Comparison of ENCODE assay signal across 22 cellular contexts in the genomic region with DNA sequence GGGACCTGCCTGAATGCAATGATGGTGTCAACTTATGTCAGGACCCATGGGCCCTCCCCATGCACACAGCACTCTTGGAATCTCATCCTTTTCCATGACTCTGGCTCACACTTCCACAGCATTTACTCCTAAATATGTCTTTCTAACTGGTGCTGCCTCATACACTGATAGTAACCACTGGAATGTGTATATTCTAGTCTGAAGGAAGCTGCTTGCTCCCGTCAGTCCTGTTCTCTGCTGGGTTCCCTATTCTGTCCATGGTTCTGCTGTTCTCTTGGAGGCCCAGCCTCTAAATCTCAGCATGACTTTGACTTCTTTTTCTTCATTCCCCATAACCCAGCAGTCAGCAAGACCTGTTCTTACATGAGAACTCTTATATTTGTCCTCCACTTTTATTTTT.
DNase-seq lines count a peak whose midpoint lies in the region; ATAC-seq and TF ChIP-seq lines count a peak whose summit lies in the region.
"Had no signal": no experiment of that assay in that cellular context is flagged by ENCODE, and none has a peak within 500 bp of the region (broad histone marks: within the 10 kb centered on the region; RNA-seq: fewer than 3 reads in every experiment).

No MANE protein-coding gene starts in this region.

- H3K4me3 ChIP-seq in fibroblast of villous mesenchyme (ENCODE audit: low read depth, low read length): no peak overlapping the region
- no peak overlapping the region for H3K4me3 ChIP-seq in effector memory CD4-positive, alpha-beta T cell (ENCODE audit: insufficient read depth, low read depth, low read length, poor library complexity, severe bottlenecking)
- H3K4me3 ChIP-seq in CD8-positive, alpha-beta T cell (ENCODE audit: low read depth, low read length): no peak overlapping the region
- H3K4me3 ChIP-seq: ascending aorta, HAP-1, suprapubic skin had no signal

- no peaks in the 10 kb centered on the region for H3K4me1 Mint-ChIP-seq in progenitor cell of endocrine pancreas (ENCODE audit: low read depth)
- no peaks in the 10 kb centered on the region for H3K4me1 Mint-ChIP-seq in CD8-positive, alpha-beta T cell (ENCODE audit: low read depth)
- H3K4me1 Mint-ChIP-seq: activated naive CD4-positive, alpha-beta T cell treated with anti-CD3 and anti-CD28 coated beads, Interleukin-2, amount 10 ng/mL, durations not matched to agents 7 days and 5 days; CD4-positive, CD25-positive, alpha-beta regulatory T cell; natural killer cell; stimulated activated effector memory CD8-positive, alpha-beta T cell treated with anti-CD3 and anti-CD28 coated beads, Interleukin-12 subunit alpha, Interleukin-12 subunit beta, amount 100 ng/mL, for 72 hours had no signal

- H3K9me3 ChIP-seq in effector memory CD4-positive, alpha-beta T cell (ENCODE audit: control insufficient read depth, low read length): no peaks in the 10 kb centered on the region
- no peaks in the 10 kb centered on the region for H3K9me3 ChIP-seq in CD8-positive, alpha-beta T cell (ENCODE audit: low read length)
- H3K9me3 ChIP-seq: ascending aorta, HAP-1, suprapubic skin had no signal

- peaks cover 2% of the 10 kb centered on the region for H3K27me3 Mint-ChIP-seq in progenitor cell of endocrine pancreas
- H3K27me3 Mint-ChIP-seq in CD8-positive, alpha-beta T cell (ENCODE audit: low read depth): no peaks in the 10 kb centered on the region
- H3K27me3 Mint-ChIP-seq: activated naive CD4-positive, alpha-beta T cell treated with anti-CD3 and anti-CD28 coated beads, Interleukin-2, amount 10 ng/mL, durations not matched to agents 7 days and 5 days; CD4-positive, CD25-positive, alpha-beta regulatory T cell had no signal

- TF ChIP-seq CTCF in VCaP (conservative IDR thresholded peaks at IDR 0.05) (no peak), fibroblast of villous mesenchyme (IDR thresholded peaks at IDR 0.05; ENCODE audit: insufficient read depth, low read depth, low read length) (no peak), progenitor cell of endocrine pancreas (IDR thresholded peaks at IDR 0.05; ENCODE audit: unreplicated experiment) (no peak)
- TF ChIP-seq CTCF in CD8-positive, alpha-beta T cell (IDR thresholded peaks at IDR 0.05): no peak

- POLR2A ChIA-PET in CD8-positive, alpha-beta T cell (lab: Charles Lee): no interaction called here

- intact Hi-C loops in CD8-positive, alpha-beta T cell (cut with DNase I, micrococcal nuclease): no loop called here

- no peaks in the 10 kb centered on the region for H3K9me3 Mint-ChIP-seq in progenitor cell of endocrine pancreas (ENCODE audit: low read depth)
- no peaks in the 10 kb centered on the region for H3K9me3 Mint-ChIP-seq in CD8-positive, alpha-beta T cell

- CTCF ChIA-PET in CD8-positive, alpha-beta T cell (lab: Charles Lee): no interaction called here

- no peaks in the 10 kb centered on the region for H3K4me1 ChIP-seq in effector memory CD4-positive, alpha-beta T cell (ENCODE audit: control insufficient read depth, insufficient read depth, low read length, poor library complexity, severe bottlenecking)
- no peaks in the 10 kb centered on the region for H3K4me1 ChIP-seq in CD8-positive, alpha-beta T cell (ENCODE audit: insufficient read depth, low read length)
- H3K4me1 ChIP-seq: HAP-1 had no signal

- peak overlapping the region; percentile 64; the same call in 1 of the 2 replicates for H3K27ac ChIP-seq in VCaP
- no peak overlapping the region for H3K27ac ChIP-seq in effector memory CD4-positive, alpha-beta T cell (ENCODE audit: insufficient read depth, low read length, poor library complexity, severe bottlenecking)
- no peak overlapping the region for H3K27ac ChIP-seq in CD8-positive, alpha-beta T cell (ENCODE audit: low read depth, low read length)
- H3K27ac ChIP-seq: foreskin keratinocyte, suprapubic skin had no signal

- DNase-seq in ELR (ENCODE audit: low read depth) (peak; percentile 50), fibroblast of villous mesenchyme (ENCODE audit: low read depth) (peak; percentile 22), progenitor cell of endocrine pancreas (ENCODE audit: low spot score, unreplicated experiment) (no peak), H4 (ENCODE audit: low spot score) (no peak)
- no peak for DNase-seq in effector memory CD4-positive, alpha-beta T cell
- DNase-seq in CD8-positive, alpha-beta T cell: no peak
- DNase-seq: activated CD4-positive, alpha-beta T cell treated with anti-CD3 and anti-CD28 coated beads for 1 hour; activated naive CD4-positive, alpha-beta T cell treated with anti-CD3 and anti-CD28 coated beads, Interleukin-2, amount 10 ng/mL, durations not matched to agents 7 days and 5 days; activated T-cell treated with anti-CD3 and anti-CD28 coated beads, Interleukin-2, amount 50 U/mL, for 4 hours; CD4-positive, CD25-positive, alpha-beta regulatory T cell; Karpas-422; kidney glomerular epithelial cell; natural killer cell; NCI-H2029; NCI-H524 had no signal

- H3K36me3 ChIP-seq in effector memory CD4-positive, alpha-beta T cell (ENCODE audit: control insufficient read depth, insufficient read depth, low read length): no peaks in the 10 kb centered on the region
- H3K36me3 ChIP-seq in CD8-positive, alpha-beta T cell (ENCODE audit: insufficient read depth, low read length): no peaks in the 10 kb centered on the region
- H3K36me3 ChIP-seq: ascending aorta, HAP-1, suprapubic skin had no signal

- no peaks in the 10 kb centered on the region for H3K27me3 ChIP-seq in effector memory CD4-positive, alpha-beta T cell (replicated peaks; ENCODE audit: control insufficient read depth, insufficient read depth, low read length, poor library complexity, severe bottlenecking)
- H3K27me3 ChIP-seq in CD8-positive, alpha-beta T cell (ENCODE audit: insufficient read depth, low read length): no peaks in the 10 kb centered on the region
- H3K27me3 ChIP-seq: ascending aorta, foreskin keratinocyte, suprapubic skin had no signal

- H3K4me3 Mint-ChIP-seq in progenitor cell of endocrine pancreas (ENCODE audit: low read depth): no peak overlapping the region
- no peak overlapping the region for H3K4me3 Mint-ChIP-seq in CD8-positive, alpha-beta T cell
- H3K4me3 Mint-ChIP-seq: activated naive CD4-positive, alpha-beta T cell treated with anti-CD3 and anti-CD28 coated beads, Interleukin-2, amount 10 ng/mL, durations not matched to agents 7 days and 5 days; activated T-cell treated with anti-CD3 and anti-CD28 coated beads, Interleukin-2, amount 50 U/mL, for 4 hours; CD4-positive, CD25-positive, alpha-beta regulatory T cell; natural killer cell; stimulated activated effector memory CD8-positive, alpha-beta T cell treated with anti-CD3 and anti-CD28 coated beads, Interleukin-12 subunit alpha, Interleukin-12 subunit beta, amount 100 ng/mL, for 72 hours had no signal

- H3K27ac Mint-ChIP-seq in progenitor cell of endocrine pancreas: peak overlapping the region; percentile 63
- no peak overlapping the region for H3K27ac Mint-ChIP-seq in CD8-positive, alpha-beta T cell
- H3K27ac Mint-ChIP-seq: activated naive CD4-positive, alpha-beta T cell treated with anti-CD3 and anti-CD28 coated beads, Interleukin-2, amount 10 ng/mL, durations not matched to agents 7 days and 5 days; CD4-positive, CD25-positive, alpha-beta regulatory T cell; natural killer cell; stimulated activated effector memory CD8-positive, alpha-beta T cell treated with anti-CD3 and anti-CD28 coated beads, Interleukin-12 subunit alpha, Interleukin-12 subunit beta, amount 100 ng/mL, for 72 hours had no signal

- ATAC-seq in GM18870 (IDR thresholded peaks at IDR 0.05; ENCODE audit: unreplicated experiment): no peak
- no peak for ATAC-seq in CD8-positive, alpha-beta T cell
- ATAC-seq: activated T-cell treated with anti-CD3 and anti-CD28 coated beads, Interleukin-2, amount 50 U/mL, for 4 hours; foreskin keratinocyte; natural killer cell; stimulated activated effector memory CD8-positive, alpha-beta T cell treated with anti-CD3 and anti-CD28 coated beads, Interleukin-12 subunit alpha, Interleukin-12 subunit beta, amount 100 ng/mL, for 72 hours had no signal

- H3K36me3 Mint-ChIP-seq in progenitor cell of endocrine pancreas (ENCODE audit: insufficient read depth): no peaks in the 10 kb centered on the region
- no peaks in the 10 kb centered on the region for H3K36me3 Mint-ChIP-seq in CD8-positive, alpha-beta T cell
- H3K36me3 Mint-ChIP-seq: activated naive CD4-positive, alpha-beta T cell treated with anti-CD3 and anti-CD28 coated beads, Interleukin-2, amount 10 ng/mL, durations not matched to agents 7 days and 5 days; CD4-positive, CD25-positive, alpha-beta regulatory T cell; natural killer cell; stimulated activated effector memory CD8-positive, alpha-beta T cell treated with anti-CD3 and anti-CD28 coated beads, Interleukin-12 subunit alpha, Interleukin-12 subunit beta, amount 100 ng/mL, for 72 hours had no signal

Comparison
In these comparisons a context has a peak if more than half of its experiments do, and no peak if none do; other contexts are left out.
1. DNase-seq: peak in ELR (single experiment) and fibroblast of villous mesenchyme (single experiment); none in progenitor cell of endocrine pancreas (single experiment), H4 (single experiment), effector memory CD4-positive, alpha-beta T cell (0 of 3) and CD8-positive, alpha-beta T cell (0 of 7).